In genomic region chr7:123770378-123770777, GRCh38 we compare ENCODE assay signal across 9 cellular contexts. TPM values are rescaled to one million over a fixed set of nuclear protein-coding genes. Genes with fewer than 3 reads are reported as not detected.
DNase-seq lines count a peak whose midpoint lies in the region; ATAC-seq and TF ChIP-seq lines count a peak whose summit lies in the region.
"Had no signal": no experiment of that assay in that cellular context is flagged by ENCODE, and none has a peak within 500 bp of the region (broad histone marks: within the 10 kb centered on the region; RNA-seq: fewer than 3 reads in every experiment).

No MANE protein-coding gene starts in this region.

- H3K27ac Mint-ChIP-seq in activated CD4-positive, alpha-beta memory T cell treated with anti-CD3 and anti-CD28 coated beads for 36 hours = no peak overlapping the region
- H3K27ac Mint-ChIP-seq: activated naive CD8-positive, alpha-beta T cell treated with anti-CD3 and anti-CD28 coated beads, Interleukin-2, amount 10 ng/mL, durations not matched to agents 7 days and 5 days had no signal

- peak; percentile 18 for DNase-seq in AG09309 (ENCODE audit: low read depth)
- peak; percentile 31 for DNase-seq in activated CD4-positive, alpha-beta memory T cell treated with anti-CD3 and anti-CD28 coated beads for 36 hours
- peak; percentile 94 for DNase-seq in renal cortical epithelial cell (ENCODE audit: low read depth)
- DNase-seq in DMS 273 treated with DMSO at 0.1 percent for 48 hours (lab: John Stamatoyannopoulos, UW) = no peak
- no peak for DNase-seq in NCI-H526 (lab: John Stamatoyannopoulos, UW)
- no peak for DNase-seq in NK-92 treated with Interleukin-12 subunit alpha and Interleukin-12 subunit beta, amount 100 ng/mL, for 24 hours (lab: John Stamatoyannopoulos, UW)
- DNase-seq: activated naive CD8-positive, alpha-beta T cell treated with anti-CD3 and anti-CD28 coated beads, Interleukin-2, amount 10 ng/mL, durations not matched to agents 7 days and 5 days had no signal

- H3K9me3 Mint-ChIP-seq in activated CD4-positive, alpha-beta memory T cell treated with anti-CD3 and anti-CD28 coated beads for 36 hours = no peaks in the 10 kb centered on the region
- H3K9me3 Mint-ChIP-seq: activated naive CD8-positive, alpha-beta T cell treated with anti-CD3 and anti-CD28 coated beads, Interleukin-2, amount 10 ng/mL, durations not matched to agents 7 days and 5 days had no signal

- H3K4me3 ChIP-seq in AG09309 (ENCODE audit: control insufficient read depth, low read depth, low read length) = no peak overlapping the region

- TF ChIP-seq CTCF in AG09309 (IDR thresholded peaks at IDR 0.05; ENCODE audit: control insufficient read depth, insufficient read depth, low read depth, low read length, missing control alignments) = no peak

- H3K4me3 Mint-ChIP-seq in activated CD4-positive, alpha-beta memory T cell treated with anti-CD3 and anti-CD28 coated beads for 36 hours = no peak overlapping the region
- H3K4me3 Mint-ChIP-seq: activated naive CD8-positive, alpha-beta T cell treated with anti-CD3 and anti-CD28 coated beads, Interleukin-2, amount 10 ng/mL, durations not matched to agents 7 days and 5 days had no signal

- POLR2A ChIA-PET in activated CD4-positive, alpha-beta memory T cell treated with anti-CD3 and anti-CD28 coated beads for 36 hours (lab: Charles Lee) = no interaction called here

- peaks cover 25% of the 10 kb centered on the region for H3K27me3 Mint-ChIP-seq in activated CD4-positive, alpha-beta memory T cell treated with anti-CD3 and anti-CD28 coated beads for 36 hours

- intact Hi-C loops in activated CD4-positive, alpha-beta memory T cell treated with anti-CD3 and anti-CD28 coated beads for 36 hours (cut with micrococcal nuclease) = loop anchor here (1.0 kb wide), 2 partner anchors 23 to 54 kb away; no protein-coding TSS in a partner anchor

- CTCF ChIA-PET in activated CD4-positive, alpha-beta memory T cell treated with anti-CD3 and anti-CD28 coated beads for 36 hours (lab: Charles Lee) = interaction anchor here (0.7 to 1.9 kb wide), 2 partner anchors 95 to 273 kb away, joined by 3 to 10 read pairs; no protein-coding TSS in a partner anchor

- ATAC-seq in GM19372 (IDR thresholded peaks at IDR 0.05; ENCODE audit: low read depth, unreplicated experiment) (peak; percentile 72), HG03280 (IDR thresholded peaks at IDR 0.05; ENCODE audit: unreplicated experiment) (peak; percentile 97)

- H3K36me3 Mint-ChIP-seq in activated CD4-positive, alpha-beta memory T cell treated with anti-CD3 and anti-CD28 coated beads for 36 hours = no peaks in the 10 kb centered on the region
- H3K36me3 Mint-ChIP-seq: activated naive CD8-positive, alpha-beta T cell treated with anti-CD3 and anti-CD28 coated beads, Interleukin-2, amount 10 ng/mL, durations not matched to agents 7 days and 5 days had no signal

- peaks cover 12% of the 10 kb centered on the region for H3K4me1 Mint-ChIP-seq in activated CD4-positive, alpha-beta memory T cell treated with anti-CD3 and anti-CD28 coated beads for 36 hours (ENCODE audit: low read depth)
- H3K4me1 Mint-ChIP-seq: activated naive CD8-positive, alpha-beta T cell treated with anti-CD3 and anti-CD28 coated beads, Interleukin-2, amount 10 ng/mL, durations not matched to agents 7 days and 5 days had no signal

RNA-seq across cellular contexts. Expression of gene WASL, which starts 21.6 kb away (rescaled TPM):
- total RNA-seq in activated CD4-positive, alpha-beta memory T cell treated with anti-CD3 and anti-CD28 coated beads for 36 hours = 1 to 10 TPM; 5.1 to 5.9 TPM
- 14.9 and 32.5 TPM in 2 replicates for total RNA-seq in renal cortical epithelial cell

Comparison
In these comparisons a context has a peak if more than half of its experiments do, and no peak if none do; other contexts are left out.
1. DNase-seq: peak in AG09309 (single experiment), activated CD4-positive, alpha-beta memory T cell treated with anti-CD3 and anti-CD28 coated beads for 36 hours (single experiment) and renal cortical epithelial cell (single experiment); none in DMS 273 treated with DMSO at 0.1 percent for 48 hours (single experiment), NCI-H526 (0 of 2) and NK-92 treated with Interleukin-12 subunit alpha and Interleukin-12 subunit beta, amount 100 ng/mL, for 24 hours (single experiment).